22 cellular contexts compared by ENCODE assay signal in genomic region chr10:13331641-13332040, GRCh38. TPM values are rescaled to one million over a fixed set of nuclear protein-coding genes. Genes with fewer than 3 reads are reported as not detected.
DNase-seq lines count a peak whose midpoint lies in the region; ATAC-seq, FAIRE-seq and TF ChIP-seq lines count a peak whose summit lies in the region.
"Had no signal": no experiment of that assay in that cellular context is flagged by ENCODE, and none has a peak within 500 bp of the region (broad histone marks: within the 10 kb centered on the region; RNA-seq: fewer than 3 reads in every experiment).

No MANE protein-coding gene starts in this region.

- no peaks in the 10 kb centered on the region for H3K27me3 ChIP-seq in GM23338 (ENCODE audit: insufficient read depth)
- H3K27me3 ChIP-seq in astrocyte (ENCODE audit: insufficient read depth, low read length), result no peaks in the 10 kb centered on the region
- H3K27me3 ChIP-seq: BLaER1 had no signal

- peaks cover 100% of the 10 kb centered on the region for H3K36me3 Mint-ChIP-seq in GM23338 (ENCODE audit: low read depth)
- H3K36me3 Mint-ChIP-seq in astrocyte (ENCODE audit: low read depth, unreplicated experiment), result peaks cover 10% of the 10 kb centered on the region

- no peaks in the 10 kb centered on the region for H3K9me3 ChIP-seq in astrocyte (ENCODE audit: insufficient read depth, low read depth, low read length)
- H3K9me3 ChIP-seq: BLaER1 had no signal

- H3K4me1 ChIP-seq in GM23338 (ENCODE audit: insufficient read depth) (peaks cover 12% of the 10 kb centered on the region), astrocyte (ENCODE audit: insufficient read depth, low read length) (no peaks in the 10 kb centered on the region)

- no peaks in the 10 kb centered on the region for H3K9me2 ChIP-seq in GM23338 (ENCODE audit: insufficient read depth)

- H2AFZ ChIP-seq in GM23338, result no peak overlapping the region
- no peak overlapping the region for H2AFZ ChIP-seq in astrocyte (ENCODE audit: low read depth, low read length)

- H3K4me1 Mint-ChIP-seq in GM23338 (peaks cover 24% of the 10 kb centered on the region), astrocyte (ENCODE audit: low read depth, unreplicated experiment) (peaks cover 5% of the 10 kb centered on the region)

- H3K36me3 ChIP-seq in GM23338 (ENCODE audit: insufficient read depth), result peaks cover 87% of the 10 kb centered on the region
- H3K36me3 ChIP-seq in astrocyte (ENCODE audit: insufficient read depth, low read length), result peaks cover 32% of the 10 kb centered on the region

- H3K4me2 ChIP-seq in GM23338, result no peak overlapping the region
- H3K4me2 ChIP-seq in astrocyte (ENCODE audit: low read length), result no peak overlapping the region
- H3K4me2 ChIP-seq: BLaER1 had no signal

- peaks cover 79% of the 10 kb centered on the region for H3K79me2 ChIP-seq in GM23338 (replicated peaks; ENCODE audit: insufficient read depth)
- H3K79me2 ChIP-seq in astrocyte (ENCODE audit: insufficient read depth, low read length), result peaks cover 4% of the 10 kb centered on the region

- H3K4me3 Mint-ChIP-seq in GM23338 (no peak overlapping the region), astrocyte (ENCODE audit: unreplicated experiment) (no peak overlapping the region)
- H3K4me3 Mint-ChIP-seq: CD4-positive, CD25-positive, alpha-beta regulatory T cell had no signal

- no peak overlapping the region for H3K27ac Mint-ChIP-seq in GM23338
- H3K27ac Mint-ChIP-seq in astrocyte (ENCODE audit: unreplicated experiment), result no peak overlapping the region

- TF ChIP-seq CTCF in GM23338 (conservative IDR thresholded peaks at IDR 0.05; ENCODE audit: low read depth in 2 of 2) (no peak), astrocyte (IDR thresholded peaks at IDR 0.05; ENCODE audit: insufficient read depth, low read depth, low read length) (no peak)

- H3F3A ChIP-seq in GM23338 (replicated peaks; ENCODE audit: low read depth), result peaks cover 67% of the 10 kb centered on the region

- H3K4me3 ChIP-seq in GM23338, result 0 out of 2 replicates have a peak overlapping the region, but pooled peaks have one; percentile 6
- H3K4me3 ChIP-seq in astrocyte (ENCODE audit: insufficient read depth, low read depth, low read length), result no peak overlapping the region
- H3K4me3 ChIP-seq: BLaER1, SK-N-MC had no signal

- no peak overlapping the region for H3K9ac ChIP-seq in astrocyte (ENCODE audit: low read length)
- H3K9ac ChIP-seq: BLaER1 had no signal

- H3K27me3 Mint-ChIP-seq in GM23338 (ENCODE audit: insufficient read depth, low read depth, poor library complexity) (peaks cover 15% of the 10 kb centered on the region), astrocyte (ENCODE audit: low read depth, unreplicated experiment) (no peaks in the 10 kb centered on the region)
- H3K27me3 Mint-ChIP-seq: CD4-positive, CD25-positive, alpha-beta regulatory T cell had no signal

- ATAC-seq in GM23338 (no peak), HG03460 (IDR thresholded peaks at IDR 0.05; ENCODE audit: unreplicated experiment) (no peak)
- ATAC-seq: Panc1 had no signal

- H4K20me1 ChIP-seq in GM23338 (replicated peaks; ENCODE audit: insufficient read depth), result peaks cover 81% of the 10 kb centered on the region
- peaks cover 7% of the 10 kb centered on the region for H4K20me1 ChIP-seq in astrocyte (ENCODE audit: insufficient read depth, low read length)

- H3K27ac ChIP-seq in GM23338 (ENCODE audit: low read depth), result peak overlapping the region; percentile 80; the same call in 1 of the 2 replicates
- no peak overlapping the region for H3K27ac ChIP-seq in astrocyte (ENCODE audit: low read depth, low read length)
- H3K27ac ChIP-seq: 22Rv1, BLaER1, SK-N-MC had no signal

- FAIRE-seq in astrocyte (lab: Jason Lieb, UNC), result no peak
- FAIRE-seq: GM19239, H54 had no signal

- peak; percentile 35 for DNase-seq in A172 (ENCODE audit: low spot score)
- no peak for DNase-seq in GM23338 (ENCODE audit: low spot score)
- DNase-seq in astrocyte (ENCODE audit: low read depth), result peak; percentile 13
- DNase-seq in iris pigment epithelial cell (ENCODE audit: low read depth), result peak; percentile 42
- no peak for DNase-seq in retina
- no peak for DNase-seq in T-helper 1 cell
- DNase-seq in DMS53 (lab: John Stamatoyannopoulos, UW), result no peak
- DNase-seq: CD4-positive, CD25-positive, alpha-beta regulatory T cell; COR-L47; KBM-7; MM.1S; NCI-H1694; NCI-H2029 treated with DMSO at 0.1 percent for 48 hours; NCI-H526 treated with DMSO at 0.1 percent for 48 hours; SIG-M5 had no signal

- H3K9me3 Mint-ChIP-seq in GM23338 (no peaks in the 10 kb centered on the region), astrocyte (ENCODE audit: unreplicated experiment) (no peaks in the 10 kb centered on the region)
- H3K9me3 Mint-ChIP-seq: CD4-positive, CD25-positive, alpha-beta regulatory T cell had no signal

TF ChIP-seq in GM23338, 12 proteins besides CTCF, POLR2A, EP300 and RAD21 (continues in another document):
- no peak for TF ChIP-seq ZNF331 (CRISPR knock-in tag; IDR thresholded peaks at IDR 0.05; ENCODE audit: low read depth)
- TF ChIP-seq, protein P1, sequence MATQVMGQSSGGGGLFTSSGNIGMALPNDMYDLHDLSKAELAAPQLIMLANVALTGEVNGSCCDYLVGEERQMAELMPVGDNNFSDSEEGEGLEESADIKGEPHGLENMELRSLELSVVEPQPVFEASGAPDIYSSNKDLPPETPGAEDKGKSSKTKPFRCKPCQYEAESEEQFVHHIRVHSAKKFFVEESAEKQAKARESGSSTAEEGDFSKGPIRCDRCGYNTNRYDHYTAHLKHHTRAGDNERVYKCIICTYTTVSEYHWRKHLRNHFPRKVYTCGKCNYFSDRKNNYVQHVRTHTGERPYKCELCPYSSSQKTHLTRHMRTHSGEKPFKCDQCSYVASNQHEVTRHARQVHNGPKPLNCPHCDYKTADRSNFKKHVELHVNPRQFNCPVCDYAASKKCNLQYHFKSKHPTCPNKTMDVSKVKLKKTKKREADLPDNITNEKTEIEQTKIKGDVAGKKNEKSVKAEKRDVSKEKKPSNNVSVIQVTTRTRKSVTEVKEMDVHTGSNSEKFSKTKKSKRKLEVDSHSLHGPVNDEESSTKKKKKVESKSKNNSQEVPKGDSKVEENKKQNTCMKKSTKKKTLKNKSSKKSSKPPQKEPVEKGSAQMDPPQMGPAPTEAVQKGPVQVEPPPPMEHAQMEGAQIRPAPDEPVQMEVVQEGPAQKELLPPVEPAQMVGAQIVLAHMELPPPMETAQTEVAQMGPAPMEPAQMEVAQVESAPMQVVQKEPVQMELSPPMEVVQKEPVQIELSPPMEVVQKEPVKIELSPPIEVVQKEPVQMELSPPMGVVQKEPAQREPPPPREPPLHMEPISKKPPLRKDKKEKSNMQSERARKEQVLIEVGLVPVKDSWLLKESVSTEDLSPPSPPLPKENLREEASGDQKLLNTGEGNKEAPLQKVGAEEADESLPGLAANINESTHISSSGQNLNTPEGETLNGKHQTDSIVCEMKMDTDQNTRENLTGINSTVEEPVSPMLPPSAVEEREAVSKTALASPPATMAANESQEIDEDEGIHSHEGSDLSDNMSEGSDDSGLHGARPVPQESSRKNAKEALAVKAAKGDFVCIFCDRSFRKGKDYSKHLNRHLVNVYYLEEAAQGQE (IDR thresholded peaks at IDR 0.05; ENCODE audit: unreplicated experiment), result no peak
- no peak for TF ChIP-seq JUNB (IDR thresholded peaks at IDR 0.05; ENCODE audit: unreplicated experiment)
- TF ChIP-seq ZNF114 (CRISPR knock-in tag; IDR thresholded peaks at IDR 0.05), result no peak
- no peak for TF ChIP-seq CREB1 (CRISPR knock-in tag; IDR thresholded peaks at IDR 0.05; ENCODE audit: low read depth)
- TF ChIP-seq STAT1 (IDR thresholded peaks at IDR 0.05; ENCODE audit: unreplicated experiment), result no peak
- TF ChIP-seq EZH2 (IDR thresholded peaks at IDR 0.05; ENCODE audit: low read depth, unreplicated experiment), result no peak
- no peak for TF ChIP-seq EZH2phosphoT487 (IDR thresholded peaks at IDR 0.05; ENCODE audit: unreplicated experiment)
- no peak for TF ChIP-seq NANOG (IDR thresholded peaks at IDR 0.05; ENCODE audit: borderline replicate concordance)
- TF ChIP-seq POLR2AphosphoS5 (IDR thresholded peaks at IDR 0.05; ENCODE audit: low read depth), result no peak
- TF ChIP-seq ETS1 (IDR thresholded peaks at IDR 0.05), result no peak

RNA-seq across cellular contexts. Expression of gene SEPHS1, which starts 16.5 kb away (rescaled TPM):
- total RNA-seq in A172 (2014; rRNA removed; shearing (Covaris generic)), result 58.6 and 80.2 TPM in 2 replicates
- total RNA-seq in GM23338 (2014; rRNA removed; shearing (Covaris generic)), result 609 and 662 TPM in 2 replicates
- 260 and 274 TPM in 2 replicates for polyA plus RNA-seq in GM23338 (2016; fragmentation: Nextera tagmentation; extraction: Ambion mirVana)
- total RNA-seq in astrocyte, result 48.0 and 57.0 TPM in 2 replicates

RNA-seq across cellular contexts. Expression of gene PHYH, which starts 31.8 kb away (rescaled TPM):
- 26.9 and 33.6 TPM in 2 replicates for total RNA-seq in A172 (2014; rRNA removed; shearing (Covaris generic))
- total RNA-seq in GM23338 (2014; rRNA removed; shearing (Covaris generic)), result 10.9 and 17.9 TPM in 2 replicates
- 25.7 and 29.8 TPM in 2 replicates for polyA plus RNA-seq in GM23338 (2016; fragmentation: Nextera tagmentation; extraction: Ambion mirVana)
- total RNA-seq in astrocyte, result 8.3 and 10.6 TPM in 2 replicates

Comparison
In these comparisons a context has a peak if more than half of its experiments do, and no peak if none do; other contexts are left out.
1. DNase-seq: peak in A172 (single experiment), astrocyte (single experiment) and iris pigment epithelial cell (single experiment); none in GM23338 (single experiment), retina (single experiment), T-helper 1 cell (0 of 5) and DMS53 (single experiment).